In genomic region chr2:144230057-144230451, GRCh38 we compare ENCODE assay signal across 1 cellular context.
TF ChIP-seq lines count a peak whose summit lies in the region.

No MANE protein-coding gene starts in this region.

TF ChIP-seq in GM23338, 12 proteins besides CTCF, POLR2A, EP300 and RAD21 (continued from another document):
- TF ChIP-seq ZNF462 (CRISPR knock-in tag; IDR thresholded peaks at IDR 0.05), result no peak
- TF ChIP-seq REST (IDR thresholded peaks at IDR 0.05; ENCODE audit: unreplicated experiment), result no peak
TF ChIP-seq in GM23338: peak in this region for 0.
